ENCODE assay signal across 15 cellular contexts in genomic region chr9:23005061-23005690, GRCh38.
A peak's percentile ranks its signal among the peaks of the same experiment; 100 is the strongest.
DNase-seq lines count a peak whose midpoint lies in the region; ATAC-seq and TF ChIP-seq lines count a peak whose summit lies in the region.
"Had no signal": no experiment of that assay in that cellular context is flagged by ENCODE, and none has a peak within 500 bp of the region (broad histone marks: within the 10 kb centered on the region; RNA-seq: fewer than 3 reads in every experiment).

No MANE protein-coding gene starts in this region.

- no peaks in the 10 kb centered on the region for H3K9me3 ChIP-seq in adrenal gland (replicated peaks in 1 of 3)
- peaks cover 0 to 4% (median 0%) of the 10 kb centered on the region in 4 donors for H3K9me3 ChIP-seq in Peyer's patch

- intact Hi-C loops in adrenal gland (cut with DNase I), result no loop called here

- TF ChIP-seq POLR2A in adrenal gland (IDR thresholded peaks at IDR 0.05), result no peak
- TF ChIP-seq POLR2A in Peyer's patch (IDR thresholded peaks at IDR 0.05), result no peak

- H3K27ac ChIP-seq in adrenal gland (no peak overlapping the region), Peyer's patch (no peak overlapping the region)
- H3K27ac ChIP-seq: left lung had no signal

- H3K36me3 ChIP-seq in adrenal gland (replicated peaks in 1 of 2) (no peaks in the 10 kb centered on the region), Peyer's patch (no peaks in the 10 kb centered on the region)
- H3K36me3 ChIP-seq: left lung had no signal

- no peak overlapping the region for H3K4me3 ChIP-seq in AG10803 (ENCODE audit: low read length)
- no peak overlapping the region for H3K4me3 ChIP-seq in astrocyte of the cerebellum (ENCODE audit: low read depth, low read length)
- H3K4me3 ChIP-seq in adrenal gland, result no peak overlapping the region
- H3K4me3 ChIP-seq in Peyer's patch, result no peak overlapping the region
- H3K4me3 ChIP-seq: left lung had no signal

- peak; percentile 52 for DNase-seq in AG10803 (ENCODE audit: low read depth)
- DNase-seq in NCI-H1092 treated with DMSO at 0.1 percent for 48 hours (lab: John Stamatoyannopoulos, UW), result peak; percentile 32
- peak; percentile 31 for DNase-seq in astrocyte of the cerebellum (ENCODE audit: low read depth)
- DNase-seq in hippocampal formation (lab: John Stamatoyannopoulos, UW), result peak; percentile 2 to 7
- no peak for DNase-seq in adrenal gland
- DNase-seq in Peyer's patch, result no peak
- no peak for DNase-seq in stimulated activated CD4-positive, alpha-beta T cell treated with anti-CD3 and anti-CD28 coated beads, Interleukin-12 subunit alpha, Interleukin-12 subunit beta, amount 100 ng/mL, for 4 hours
- DNase-seq: activated CD8-positive, alpha-beta memory T cell treated with anti-CD3 and anti-CD28 coated beads for 24 hours; foreskin fibroblast; GOT3; IMR-90; left lung; stimulated activated CD4-positive, alpha-beta T cell treated with anti-CD3 and anti-CD28 coated beads, Interleukin-4, amount 100 ng/mL, for 4 hours; stimulated activated CD8-positive, alpha-beta memory T cell treated with anti-CD3 and anti-CD28 coated beads, Interleukin-4, amount 100 ng/mL, for 48 hours had no signal

- H3K27me3 ChIP-seq in adrenal gland (no peaks in the 10 kb centered on the region), Peyer's patch (no peaks in the 10 kb centered on the region)
- H3K27me3 ChIP-seq: left lung had no signal

- H3K4me1 ChIP-seq in adrenal gland (replicated peaks in 1 of 2), result no peaks in the 10 kb centered on the region
- no peaks in the 10 kb centered on the region for H3K4me1 ChIP-seq in Peyer's patch
- H3K4me1 ChIP-seq: left lung had no signal

- in situ Hi-C loops in astrocyte of the cerebellum (cut with HindIII; ENCODE audit: low sequenced_read_pairs), result no loop called here

- no peak for TF ChIP-seq CTCF in AG10803 (conservative IDR thresholded peaks at IDR 0.05; ENCODE audit: low read length)
- no peak for TF ChIP-seq CTCF in astrocyte of the cerebellum (IDR thresholded peaks at IDR 0.05; ENCODE audit: low read depth, low read length, missing control alignments)
- no peak for TF ChIP-seq CTCF in adrenal gland (IDR thresholded peaks at IDR 0.05)
- no peak for TF ChIP-seq CTCF in Peyer's patch (IDR thresholded peaks at IDR 0.05)

- WGBS in adrenal gland, 4 donors, result 46 to 64% (median 58%) methylated on average over 6 of the region's 6 CpGs

- no peak for ATAC-seq in GM18909 (IDR thresholded peaks at IDR 0.05; ENCODE audit: poor library complexity, unreplicated experiment)
- ATAC-seq: left lung had no signal

Comparison
In these comparisons a context has a peak if more than half of its experiments do, and no peak if none do; other contexts are left out.
1. DNase-seq: peak in AG10803 (single experiment), NCI-H1092 treated with DMSO at 0.1 percent for 48 hours (single experiment), astrocyte of the cerebellum (single experiment) and hippocampal formation (2 of 2); none in adrenal gland (0 of 7), Peyer's patch (0 of 3) and stimulated activated CD4-positive, alpha-beta T cell treated with anti-CD3 and anti-CD28 coated beads, Interleukin-12 subunit alpha, Interleukin-12 subunit beta, amount 100 ng/mL, for 4 hours (single experiment).